Comparison of ENCODE assay signal across 2 cellular contexts in genomic region chr17:72425796-72426173, GRCh38.
A peak's percentile ranks its signal among the peaks of the same experiment; 100 is the strongest.
TF ChIP-seq lines count a peak whose summit lies in the region.

No MANE protein-coding gene starts in this region.

TF ChIP-seq in GM12878, 131 proteins besides CTCF, POLR2A, EP300 and RAD21 (continues in another document):
- TF ChIP-seq CREM (IDR thresholded peaks at IDR 0.05; ENCODE audit: low read depth) (no peak), PAX5 (IDR thresholded peaks at IDR 0.05; ENCODE audit: borderline replicate concordance, low read depth, low read length) (0 out of 2 replicates have a peak, but pooled peaks have one; percentile 5), YBX1 (IDR thresholded peaks at IDR 0.05) (no peak), TARDBP (IDR thresholded peaks at IDR 0.05; ENCODE audit: borderline replicate concordance) (no peak), TCF12 (IDR thresholded peaks at IDR 0.05; ENCODE audit: low read depth, low read length) (no peak), ASH2L (IDR thresholded peaks at IDR 0.05; ENCODE audit: borderline replicate concordance, low read depth) (no peak), HDGF (IDR thresholded peaks at IDR 0.05) (no peak), KLF5 (IDR thresholded peaks at IDR 0.05; ENCODE audit: partially characterized antibody) (no peak), POLR2AphosphoS5 (IDR thresholded peaks at IDR 0.05; ENCODE audit: low read length) (peak; percentile 15; the same call in 1 of the 2 replicates), SKIL (IDR thresholded peaks at IDR 0.05; ENCODE audit: low read depth, poor library complexity, severe bottlenecking) (no peak), IRF4 (IDR thresholded peaks at IDR 0.05; ENCODE audit: low read depth, low read length) (no peak), POU2F2 (IDR thresholded peaks at IDR 0.05; ENCODE audit: borderline replicate concordance, low read depth, low read length) (no peak; the same call in 2 of the 3 replicates), RB1 (IDR thresholded peaks at IDR 0.05; ENCODE audit: borderline replicate concordance) (no peak), BCL3 (IDR thresholded peaks at IDR 0.05; ENCODE audit: borderline replicate concordance, insufficient read depth, low read depth, low read length, poor library complexity, severe bottlenecking) (no peak), RCOR1 (conservative IDR thresholded peaks at IDR 0.05; ENCODE audit: low read depth, low read length) (no peak), JUND (IDR thresholded peaks at IDR 0.05; ENCODE audit: low read depth, low read length) (no peak), MEF2B (IDR thresholded peaks at IDR 0.05; ENCODE audit: partially characterized antibody, poor library complexity, severe bottlenecking) (no peak), CHD4 (IDR thresholded peaks at IDR 0.05) (no peak), ZNF217 (IDR thresholded peaks at IDR 0.05) (no peak), NRF1 (conservative IDR thresholded peaks at IDR 0.05; ENCODE audit: low read depth, low read length) (no peak), RELA (IDR thresholded peaks at IDR 0.05; ENCODE audit: borderline replicate concordance, partially characterized antibody) (peak; percentile 65), STAT1 (conservative IDR thresholded peaks at IDR 0.05) (no peak), ATF7 (IDR thresholded peaks at IDR 0.05; ENCODE audit: low read depth) (no peak), ESRRA (IDR thresholded peaks at IDR 0.05; ENCODE audit: low read length) (no peak), ZNF24 (IDR thresholded peaks at IDR 0.05) (0 out of 2 replicates have a peak, but pooled peaks have one; percentile 4), SREBF1 (IDR thresholded peaks at IDR 0.05; ENCODE audit: low read length) (no peak), SMAD5 (IDR thresholded peaks at IDR 0.05; ENCODE audit: low read depth) (no peak), BACH1 (IDR thresholded peaks at IDR 0.05; ENCODE audit: borderline replicate concordance) (no peak; the same call in 1 of the 2 replicates), CEBPB (IDR thresholded peaks at IDR 0.05; ENCODE audit: borderline replicate concordance in 1 of 2, low read depth in 2 of 2, low read length in 2 of 2) (no peak), ZNF207 (IDR thresholded peaks at IDR 0.05; ENCODE audit: borderline replicate concordance) (no peak), BCLAF1 (IDR thresholded peaks at IDR 0.05) (no peak)
- TF ChIP-seq, protein P1, sequence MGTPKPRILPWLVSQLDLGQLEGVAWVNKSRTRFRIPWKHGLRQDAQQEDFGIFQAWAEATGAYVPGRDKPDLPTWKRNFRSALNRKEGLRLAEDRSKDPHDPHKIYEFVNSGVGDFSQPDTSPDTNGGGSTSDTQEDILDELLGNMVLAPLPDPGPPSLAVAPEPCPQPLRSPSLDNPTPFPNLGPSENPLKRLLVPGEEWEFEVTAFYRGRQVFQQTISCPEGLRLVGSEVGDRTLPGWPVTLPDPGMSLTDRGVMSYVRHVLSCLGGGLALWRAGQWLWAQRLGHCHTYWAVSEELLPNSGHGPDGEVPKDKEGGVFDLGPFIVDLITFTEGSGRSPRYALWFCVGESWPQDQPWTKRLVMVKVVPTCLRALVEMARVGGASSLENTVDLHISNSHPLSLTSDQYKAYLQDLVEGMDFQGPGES (IDR thresholded peaks at IDR 0.05) = no peak

TF ChIP-seq in HEK293T, 16 proteins besides CTCF, POLR2A, EP300 and RAD21:
- TF ChIP-seq SP1 (IDR thresholded peaks at IDR 0.05) (no peak), LEF1 (IDR thresholded peaks at IDR 0.05; ENCODE audit: borderline replicate concordance) (no peak), CTBP1 (IDR thresholded peaks at IDR 0.05; ENCODE audit: borderline replicate concordance) (no peak), TARDBP (IDR thresholded peaks at IDR 0.05) (no peak), ZNF384 (IDR thresholded peaks at IDR 0.05) (no peak), FOXM1 (IDR thresholded peaks at IDR 0.05; ENCODE audit: borderline replicate concordance) (no peak), PKNOX1 (IDR thresholded peaks at IDR 0.05) (no peak), ARNT (IDR thresholded peaks at IDR 0.05) (no peak)
TF ChIP-seq in HEK293T: peak in this region for 0.
